Comparison of ENCODE assay signal across 17 cellular contexts in genomic region chr5:42620579-42621216, GRCh38.
DNase-seq lines count a peak whose midpoint lies in the region; ATAC-seq, FAIRE-seq and TF ChIP-seq lines count a peak whose summit lies in the region.
"Had no signal": no experiment of that assay in that cellular context is flagged by ENCODE, and none has a peak within 500 bp of the region (broad histone marks: within the 10 kb centered on the region; RNA-seq: fewer than 3 reads in every experiment).

No MANE protein-coding gene starts in this region.

- H2BK120ac ChIP-seq in mesendoderm (ENCODE audit: low read depth, low read length), result no peak overlapping the region

- peaks cover 0 to 3% (median 2%) of the 10 kb centered on the region in 3 donors for H3K4me1 Mint-ChIP-seq in T-cell
- H3K4me1 Mint-ChIP-seq in CD4-positive, alpha-beta memory T cell, result no peaks in the 10 kb centered on the region
- H3K4me1 Mint-ChIP-seq: activated CD4-positive, alpha-beta T cell treated with anti-CD3 and anti-CD28 coated beads, Interleukin-2, amount 10 ng/mL, durations not matched to agents 24 days and 14 days had no signal

- H4K20me1 ChIP-seq in endothelial cell of umbilical vein (replicated peaks; ENCODE audit: control insufficient read depth, extremely low read depth, insufficient read depth, low read length), result no peaks in the 10 kb centered on the region

- H3K79me2 ChIP-seq in endothelial cell of umbilical vein (ENCODE audit: control insufficient read depth, insufficient read depth, low read length) (no peaks in the 10 kb centered on the region), mesendoderm (ENCODE audit: control insufficient read depth, insufficient read depth, low read length) (no peaks in the 10 kb centered on the region)

- DNase-seq in left ventricle myocardium superior (no peak), cardiac septum (ENCODE audit: low spot score) (no peak), endothelial cell of umbilical vein (ENCODE audit: low read depth, low spot score) (no peak), mesendoderm (peak; percentile 54), T-cell (no peak), DMS114 treated with DMSO at 0.1 percent for 48 hours (lab: John Stamatoyannopoulos, UW; ENCODE audit: unreplicated experiment) (no peak), NCI-H1694 treated with DMSO at 0.1 percent for 48 hours (lab: John Stamatoyannopoulos, UW) (no peak)
- DNase-seq in CD4-positive, alpha-beta memory T cell, result no peak
- DNase-seq: ACHN; activated CD4-positive, alpha-beta T cell treated with anti-CD3 and anti-CD28 coated beads, Interleukin-2, amount 10 ng/mL, durations not matched to agents 24 days and 14 days; activated T-cell treated with anti-CD3 and anti-CD28 coated beads, Interleukin-2, amount 50 U/mL, for 48 hours; NCI-H1092; NCI-H345; T-helper 2 cell had no signal

- peak overlapping the region; percentile 2 for H3K56ac ChIP-seq in mesendoderm (ENCODE audit: low read length)

- H3K4me3 Mint-ChIP-seq in T-cell, result no peak overlapping the region
- no peak overlapping the region for H3K4me3 Mint-ChIP-seq in CD4-positive, alpha-beta memory T cell
- H3K4me3 Mint-ChIP-seq: activated CD4-positive, alpha-beta T cell treated with anti-CD3 and anti-CD28 coated beads, Interleukin-2, amount 10 ng/mL, durations not matched to agents 24 days and 14 days had no signal

- intact Hi-C loops in left ventricle myocardium superior (cut with micrococcal nuclease), result no loop called here
- intact Hi-C loops in cardiac septum (cut with DNase I), result no loop called here
- intact Hi-C loops in endothelial cell of umbilical vein (cut with micrococcal nuclease), result no loop called here
- intact Hi-C loops in CD4-positive, alpha-beta memory T cell (cut with micrococcal nuclease), result no loop called here

- H3K27ac ChIP-seq in endothelial cell of umbilical vein (ENCODE audit: insufficient read depth, low read depth, low read length), result no peak overlapping the region
- H3K27ac ChIP-seq in mesendoderm (ENCODE audit: low read depth, low read length), result peak overlapping the region; percentile 49
- H3K27ac ChIP-seq in CD4-positive, alpha-beta memory T cell (ENCODE audit: low read depth, low read length), result no peak overlapping the region
- H3K27ac ChIP-seq: coronary artery had no signal

- no peak for TF ChIP-seq CTCF in endothelial cell of umbilical vein (IDR thresholded peaks at IDR 0.05; ENCODE audit: extremely low read depth in 1 of 2, insufficient read depth in 1 of 2, low read depth in 1 of 2, low read length in 2 of 2)

- no peak overlapping the region for H3K23ac ChIP-seq in mesendoderm (ENCODE audit: low read length)

- no peaks in the 10 kb centered on the region for H3K9me1 ChIP-seq in endothelial cell of umbilical vein (replicated peaks; ENCODE audit: control insufficient read depth, extremely low read depth, insufficient read depth, low read length)

- dilution Hi-C loops in endothelial cell of umbilical vein (cut with MboI; ENCODE audit: extremely low pct_ligation_motif_present, low sequenced_read_pairs), result no loop called here

- H3K4ac ChIP-seq in mesendoderm (ENCODE audit: low read depth, low read length), result no peak overlapping the region

- H2AK5ac ChIP-seq in mesendoderm (ENCODE audit: low read length), result no peak overlapping the region

- POLR2A ChIA-PET in endothelial cell of umbilical vein (lab: Charles Lee) (no interaction called here), T-cell (lab: Charles Lee) (no interaction called here)
- POLR2A ChIA-PET in CD4-positive, alpha-beta memory T cell (lab: Charles Lee; ENCODE audit: partially characterized antibody), result interaction anchor here (1.4 kb wide), 1 partner anchor 13 kb away, joined by 3 read pairs; no protein-coding TSS in a partner anchor

- CTCF ChIA-PET in endothelial cell of umbilical vein (lab: Charles Lee), result interaction anchor here (0.8 kb wide), 1 partner anchor 10 kb away, joined by 3 read pairs; no protein-coding TSS in a partner anchor
- CTCF ChIA-PET in T-cell (lab: Charles Lee), result no interaction called here
- CTCF ChIA-PET in CD4-positive, alpha-beta memory T cell (lab: Charles Lee; ENCODE audit: partially characterized antibody), result interaction anchor here (1.0 to 1.3 kb wide), 3 partner anchors 35 to 147 kb away, joined by 3 to 5 read pairs (median 3); no protein-coding TSS in a partner anchor

- H2BK5ac ChIP-seq in mesendoderm (ENCODE audit: low read length), result no peak overlapping the region

- H3K36me3 Mint-ChIP-seq in T-cell, result no peaks in the 10 kb centered on the region
- H3K36me3 Mint-ChIP-seq in CD4-positive, alpha-beta memory T cell, result no peaks in the 10 kb centered on the region

- H3K9me3 Mint-ChIP-seq in T-cell, result no peaks in the 10 kb centered on the region
- H3K9me3 Mint-ChIP-seq in CD4-positive, alpha-beta memory T cell, result no peaks in the 10 kb centered on the region
- H3K9me3 Mint-ChIP-seq: activated CD4-positive, alpha-beta T cell treated with anti-CD3 and anti-CD28 coated beads, Interleukin-2, amount 10 ng/mL, durations not matched to agents 24 days and 14 days had no signal

- H4K8ac ChIP-seq in mesendoderm (ENCODE audit: low read depth, low read length), result no peak overlapping the region

- peak; percentile 25 for ATAC-seq in left ventricle myocardium superior
- ATAC-seq in T-cell (replicated peaks in 1 of 4), result no peak

- H2AFZ ChIP-seq in endothelial cell of umbilical vein (ENCODE audit: low read depth, low read length), result no peak overlapping the region

- no peaks in the 10 kb centered on the region for H3K4me1 ChIP-seq in endothelial cell of umbilical vein (ENCODE audit: control insufficient read depth, extremely low read depth, insufficient read depth, low read length)
- peaks cover 4% of the 10 kb centered on the region for H3K4me1 ChIP-seq in mesendoderm (ENCODE audit: control insufficient read depth, low read depth, low read length)
- H3K4me1 ChIP-seq in CD4-positive, alpha-beta memory T cell (ENCODE audit: insufficient read depth, low read length), result no peaks in the 10 kb centered on the region

- WGBS in mesendoderm (ENCODE audit: extremely low coverage, insufficient coverage, low lambda C conversion rate), result no CpG with 5 or more reads among the region's 4 CpGs

- no peak overlapping the region for H2BK15ac ChIP-seq in mesendoderm (replicated peaks; ENCODE audit: low read depth)

- H3K27me3 ChIP-seq in endothelial cell of umbilical vein (ENCODE audit: control insufficient read depth in 2 of 2, insufficient read depth in 2 of 2, low read length in 2 of 2), result no peaks in the 10 kb centered on the region
- H3K27me3 ChIP-seq in mesendoderm (ENCODE audit: insufficient read depth, low read length, poor library complexity), result no peaks in the 10 kb centered on the region
- H3K27me3 ChIP-seq in CD4-positive, alpha-beta memory T cell (ENCODE audit: insufficient read depth, low read length), result no peaks in the 10 kb centered on the region

- H3K4me3 ChIP-seq in endothelial cell of umbilical vein (replicated peaks in 1 of 3; ENCODE audit: insufficient read depth in 1 of 3, low read depth in 1 of 3, low read length in 3 of 3) (no peak overlapping the region), mesendoderm (ENCODE audit: low read length) (no peak overlapping the region)
- H3K4me3 ChIP-seq in CD4-positive, alpha-beta memory T cell (ENCODE audit: low read length in 2 of 2), result no peak overlapping the region
- H3K4me3 ChIP-seq: coronary artery, lung, smooth muscle cell had no signal

- no peaks in the 10 kb centered on the region for H3K79me1 ChIP-seq in mesendoderm (ENCODE audit: low read length)

- no peak for TF ChIP-seq POLR2A in endothelial cell of umbilical vein (IDR thresholded peaks at IDR 0.05; ENCODE audit: low read depth, low read length)

- peaks cover 8 to 11% of the 10 kb centered on the region in 2 donors for H3K27me3 Mint-ChIP-seq in T-cell
- H3K27me3 Mint-ChIP-seq in CD4-positive, alpha-beta memory T cell, result peaks cover 7 to 15% of the 10 kb centered on the region in 2 donors

- H3K27ac Mint-ChIP-seq in T-cell, result no peak overlapping the region
- no peak overlapping the region for H3K27ac Mint-ChIP-seq in CD4-positive, alpha-beta memory T cell
- H3K27ac Mint-ChIP-seq: activated CD4-positive, alpha-beta T cell treated with anti-CD3 and anti-CD28 coated beads, Interleukin-2, amount 10 ng/mL, durations not matched to agents 24 days and 14 days had no signal

- peak; percentile 44 for FAIRE-seq in endothelial cell of umbilical vein (lab: Jason Lieb, UNC)

- H3K9ac ChIP-seq in endothelial cell of umbilical vein (replicated peaks; ENCODE audit: extremely low read depth, insufficient read depth, low read length) (no peak overlapping the region), mesendoderm (ENCODE audit: low read length) (no peak overlapping the region)

- BruUV-seq in endothelial cell of umbilical vein (replicated peaks; lab: Mats Ljungman, UMichigan), result no TSS peak

- H3K18ac ChIP-seq in mesendoderm (ENCODE audit: low read length), result no peak overlapping the region

- H3K4me2 ChIP-seq in endothelial cell of umbilical vein (ENCODE audit: insufficient read depth, low read length) (no peak overlapping the region), mesendoderm (ENCODE audit: low read length) (no peak overlapping the region)
- H3K4me2 ChIP-seq: smooth muscle cell had no signal

- no peaks in the 10 kb centered on the region for H3K9me3 ChIP-seq in endothelial cell of umbilical vein (replicated peaks; ENCODE audit: control insufficient read depth, insufficient read depth, low read length)
- H3K9me3 ChIP-seq in CD4-positive, alpha-beta memory T cell (ENCODE audit: control insufficient read depth in 1 of 2, low read length in 2 of 2), result no peaks in the 10 kb centered on the region

- H3K36me3 ChIP-seq in endothelial cell of umbilical vein (ENCODE audit: control insufficient read depth in 2 of 2, extremely low read depth in 1 of 2, insufficient read depth in 2 of 2, low read length in 2 of 2) (no peaks in the 10 kb centered on the region), mesendoderm (ENCODE audit: control insufficient read depth, insufficient read depth, low read length) (no peaks in the 10 kb centered on the region)
- H3K36me3 ChIP-seq in CD4-positive, alpha-beta memory T cell (ENCODE audit: insufficient read depth, low read length), result no peaks in the 10 kb centered on the region

- H4K5ac ChIP-seq in mesendoderm (ENCODE audit: low read length), result no peak overlapping the region

TF ChIP-seq in endothelial cell of umbilical vein, 7 proteins besides CTCF, POLR2A, EP300 and RAD21 (continues in another document):
- TF ChIP-seq MAX (IDR thresholded peaks at IDR 0.05; ENCODE audit: insufficient read depth, insufficient read length) (no peak), GATA2 (IDR thresholded peaks at IDR 0.05; ENCODE audit: insufficient read depth, insufficient read length, low read depth, low read length) (no peak), MYC (IDR thresholded peaks at IDR 0.05; ENCODE audit: low read depth, low read length) (no peak), FOS (IDR thresholded peaks at IDR 0.05; ENCODE audit: borderline replicate concordance, insufficient read depth, low read length) (no peak), JUN (IDR thresholded peaks at IDR 0.05; ENCODE audit: borderline replicate concordance, insufficient read depth, insufficient read length, low read depth) (no peak), POLR2AphosphoS5 (IDR thresholded peaks at IDR 0.05; ENCODE audit: insufficient read depth, low read depth, low read length) (no peak)

Comparison
In these comparisons a context has a peak if more than half of its experiments do, and no peak if none do; other contexts are left out.
1. CTCF ChIA-PET loops: an anchor here in endothelial cell of umbilical vein (0.8 kb wide) and CD4-positive, alpha-beta memory T cell (1.0 to 1.3 kb wide); none called in T-cell.